In the genomic region with DNA sequence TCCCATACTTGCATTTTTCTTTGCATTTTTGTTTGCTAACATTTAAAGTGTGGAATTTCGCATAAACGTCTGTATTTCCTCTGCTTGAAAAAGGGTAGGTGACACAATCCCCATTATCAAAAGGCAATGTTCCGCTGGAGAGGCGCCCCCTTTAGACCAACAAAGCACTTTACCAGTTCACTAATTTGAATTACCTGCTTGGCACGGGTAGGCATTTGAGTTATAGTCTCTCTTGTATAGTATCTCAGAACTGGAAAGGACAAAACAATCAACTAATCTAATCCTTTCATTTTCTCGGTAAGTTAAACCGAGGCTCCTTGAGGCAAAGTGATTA, we compare ENCODE assay signal across 8 cellular contexts. TPM values are rescaled to one million over a fixed set of nuclear protein-coding genes. Genes with fewer than 3 reads are reported as not detected.
DNase-seq lines count a peak whose midpoint lies in the region; ATAC-seq and TF ChIP-seq lines count a peak whose summit lies in the region.

No MANE protein-coding gene starts in this region.

- no peak overlapping the region for H3K27ac ChIP-seq in CD8-positive, alpha-beta T cell (ENCODE audit: low read depth, low read length)
- no peak overlapping the region for H3K27ac ChIP-seq in iPS-18a (ENCODE audit: low read length)
- H3K27ac ChIP-seq in skin epidermis: no peak overlapping the region

- no peaks in the 10 kb centered on the region for H3K9me3 Mint-ChIP-seq in CD8-positive, alpha-beta T cell

- H3K36me3 ChIP-seq in CD8-positive, alpha-beta T cell (ENCODE audit: insufficient read depth, low read length): no peaks in the 10 kb centered on the region
- H3K36me3 ChIP-seq in iPS-18a (ENCODE audit: control insufficient read depth, low read depth, low read length): no peaks in the 10 kb centered on the region

- ATAC-seq in CD8-positive, alpha-beta T cell: peak; percentile 39
- peak; percentile 46 for ATAC-seq in HG03196 (IDR thresholded peaks at IDR 0.05; ENCODE audit: unreplicated experiment)

- POLR2A ChIA-PET in CD8-positive, alpha-beta T cell (lab: Charles Lee): interaction anchor here (1.1 kb wide), 1 partner anchor 78 kb away, joined by 5 read pairs; a partner anchor contains a TSS

- peaks cover 10% of the 10 kb centered on the region for H3K4me1 ChIP-seq in CD8-positive, alpha-beta T cell (ENCODE audit: insufficient read depth, low read length)
- H3K4me1 ChIP-seq in iPS-18a (ENCODE audit: control insufficient read depth, low read depth, low read length): peaks cover 2% of the 10 kb centered on the region

- CTCF ChIA-PET in CD8-positive, alpha-beta T cell (lab: Charles Lee): no interaction called here

- H3K27ac Mint-ChIP-seq in CD8-positive, alpha-beta T cell: peak overlapping the region; percentile 16

- H3K36me3 Mint-ChIP-seq in CD8-positive, alpha-beta T cell: no peaks in the 10 kb centered on the region

- H3K9me3 ChIP-seq in CD8-positive, alpha-beta T cell (ENCODE audit: low read length): no peaks in the 10 kb centered on the region
- no peaks in the 10 kb centered on the region for H3K9me3 ChIP-seq in iPS-18a (ENCODE audit: control insufficient read depth, low read depth, low read length)

- H3K9ac ChIP-seq in iPS-18a (ENCODE audit: low read length): peak overlapping the region; percentile 7

- intact Hi-C loops in CD8-positive, alpha-beta T cell (cut with DNase I, micrococcal nuclease): no loop called here

- H3K27me3 ChIP-seq in CD8-positive, alpha-beta T cell (ENCODE audit: insufficient read depth, low read length): no peaks in the 10 kb centered on the region
- peaks cover 14% of the 10 kb centered on the region for H3K27me3 ChIP-seq in iPS-18a (ENCODE audit: control insufficient read depth, insufficient read depth, low read length)

- peaks cover 22% of the 10 kb centered on the region for H3K4me1 Mint-ChIP-seq in CD8-positive, alpha-beta T cell (ENCODE audit: low read depth)

- peak in 4 of 7 experiments; percentile 0 to 37 (median 14) for DNase-seq in CD8-positive, alpha-beta T cell
- DNase-seq in GM19240 (ENCODE audit: insufficient read length, low spot score): peak; percentile 6
- DNase-seq in NCI-H510A treated with DMSO at 0.1 percent for 48 hours (lab: John Stamatoyannopoulos, UW): peak; percentile 81
- DNase-seq in amniotic epithelial cell (ENCODE audit: low read depth): peak; percentile 24
- DNase-seq in UCSD-AML1 (lab: John Stamatoyannopoulos, UW; ENCODE audit: unreplicated experiment): no peak

- H3K4me3 Mint-ChIP-seq in CD8-positive, alpha-beta T cell: peak overlapping the region; percentile 84

- TF ChIP-seq CTCF in CD8-positive, alpha-beta T cell (IDR thresholded peaks at IDR 0.05): peak; percentile 34

- peaks cover 44% of the 10 kb centered on the region for H3K27me3 Mint-ChIP-seq in CD8-positive, alpha-beta T cell (ENCODE audit: low read depth)

- H3K4me3 ChIP-seq in CD8-positive, alpha-beta T cell (ENCODE audit: low read depth, low read length): peak overlapping the region; percentile 34
- H3K4me3 ChIP-seq in iPS-18a (ENCODE audit: low read length): peak overlapping the region; percentile 70
- peak overlapping the region; percentile 22 to 54 (median 43) for H3K4me3 ChIP-seq in skin epidermis

RNA-seq across cellular contexts. Expression of a gene that starts 0.8 kb away (rescaled TPM):
- total RNA-seq in CD8-positive, alpha-beta T cell: not detected
